In genomic region chr6:22320750-22321149, GRCh38 we compare ENCODE assay signal across 10 cellular contexts. TPM values are rescaled to one million over a fixed set of nuclear protein-coding genes. Genes with fewer than 3 reads are reported as not detected.
DNase-seq lines count a peak whose midpoint lies in the region; ATAC-seq and TF ChIP-seq lines count a peak whose summit lies in the region.
"Had no signal": no experiment of that assay in that cellular context is flagged by ENCODE, and none has a peak within 500 bp of the region (broad histone marks: within the 10 kb centered on the region; RNA-seq: fewer than 3 reads in every experiment).

No MANE protein-coding gene starts in this region.

- no peaks in the 10 kb centered on the region for H3K9me3 ChIP-seq in SJCRH30 (replicated peaks)

- H3K27ac ChIP-seq in SJCRH30, result peak overlapping the region; percentile 33; the same call in 1 of the 2 replicates
- H3K27ac ChIP-seq: neural progenitor cell had no signal

- TF ChIP-seq CTCF in fibroblast of the aortic adventitia (IDR thresholded peaks at IDR 0.05; ENCODE audit: insufficient read depth, low read length), result no peak

- ATAC-seq in HG02623 (IDR thresholded peaks at IDR 0.05; ENCODE audit: unreplicated experiment) (no peak), HG03432 (IDR thresholded peaks at IDR 0.05; ENCODE audit: unreplicated experiment) (no peak)

- H3K4me1 ChIP-seq in SJCRH30, result peaks cover 4% of the 10 kb centered on the region; the same call in 1 of the 2 replicates
- H3K4me1 ChIP-seq: neural progenitor cell had no signal

- no peak overlapping the region for H3K4me3 ChIP-seq in SJCRH30
- no peak overlapping the region for H3K4me3 ChIP-seq in fibroblast of the aortic adventitia (ENCODE audit: low read depth, low read length)
- H3K4me3 ChIP-seq: neural progenitor cell had no signal

- H3K36me3 ChIP-seq in SJCRH30, result no peaks in the 10 kb centered on the region
- H3K36me3 ChIP-seq: neural progenitor cell had no signal

- H3K27me3 ChIP-seq in SJCRH30, result no peaks in the 10 kb centered on the region
- H3K27me3 ChIP-seq: neural progenitor cell had no signal

- peak; percentile 76 for DNase-seq in H4 (ENCODE audit: low spot score)
- peak; percentile 49 to 57 for DNase-seq in SJCRH30
- DNase-seq in fibroblast of the aortic adventitia (ENCODE audit: low read depth), result peak; percentile 78
- peak; percentile 47 for DNase-seq in smooth muscle cell of the brain vasculature (ENCODE audit: low read depth, low spot score)
- no peak for DNase-seq in NCI-H1048 (lab: John Stamatoyannopoulos, UW)
- DNase-seq: activated gamma-delta T cell treated with Interleukin-2 at 50 U/mL for 16 hours, DMS79 had no signal

RNA-seq across cellular contexts. Expression of gene PRL, which starts 23.9 kb away (rescaled TPM):
- not detected in 2 replicates for total RNA-seq in H4 (2014; rRNA removed; shearing (Covaris generic))
- 1.1 and 2.1 TPM in 2 replicates for total RNA-seq in SJCRH30 (2014; rRNA removed; shearing (Covaris generic))
- total RNA-seq in fibroblast of the aortic adventitia (ENCODE audit: low replicate concordance), result not detected in 2 replicates
